ENCODE assay signal across 17 cellular contexts in the genomic region with DNA sequence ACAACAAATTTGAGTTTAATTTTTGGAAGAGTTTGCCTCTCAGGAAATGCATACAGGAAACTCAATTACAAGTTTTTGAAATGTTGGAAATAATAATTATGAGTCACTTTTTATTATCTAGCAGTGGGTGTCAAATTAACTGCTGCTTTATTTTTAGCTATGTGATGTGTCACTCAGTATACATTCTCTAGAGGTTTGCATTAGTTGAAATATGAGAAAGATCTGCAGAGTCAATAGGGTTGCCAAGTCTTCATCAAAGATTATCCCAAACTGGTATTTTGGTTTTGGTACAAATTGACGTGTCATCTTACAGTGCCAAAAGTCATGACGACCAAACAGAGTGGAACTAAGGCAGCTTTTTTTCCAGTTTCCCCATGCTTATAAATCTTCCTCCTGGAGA.
DNase-seq lines count a peak whose midpoint lies in the region; ATAC-seq and TF ChIP-seq lines count a peak whose summit lies in the region.
"Had no signal": no experiment of that assay in that cellular context is flagged by ENCODE, and none has a peak within 500 bp of the region (broad histone marks: within the 10 kb centered on the region; RNA-seq: fewer than 3 reads in every experiment).

No MANE protein-coding gene starts in this region.

- DNase-seq in AG20443 (ENCODE audit: low spot score) (peak; percentile 20), SK-N-MC (ENCODE audit: low read depth, low spot score) (no peak), iris pigment epithelial cell (ENCODE audit: low read depth) (peak; percentile 63), inferior parietal cortex (ENCODE audit: extremely low spot score) (no peak)
- no peak for DNase-seq in effector memory CD8-positive, alpha-beta T cell
- no peak for DNase-seq in activated naive CD4-positive, alpha-beta T cell (lab: John Stamatoyannopoulos, UW)
- DNase-seq: activated naive CD4-positive, alpha-beta T cell treated with Interleukin-2 at 50 U/mL for 16 hours; DMS79 treated with DMSO at 0.1 percent for 48 hours; effector CD8-positive, alpha-beta T cell; Kasumi-1; kidney; mucosa of descending colon; NCI-H1930; pancreas had no signal

- TF ChIP-seq CTCF in HEK293 (tag by site-specific recombination; IDR thresholded peaks at IDR 0.05), result no peak

- H3K36me3 ChIP-seq in HEK293 (ENCODE audit: control insufficient read depth in 2 of 2, insufficient read depth in 1 of 2, low read length in 2 of 2), result no peaks in the 10 kb centered on the region
- H3K36me3 ChIP-seq in SK-N-MC (ENCODE audit: insufficient read depth, low read length), result no peaks in the 10 kb centered on the region
- H3K36me3 ChIP-seq: pancreas, thoracic aorta had no signal

- H3K9me3 ChIP-seq in HEK293 (ENCODE audit: control insufficient read depth, insufficient read depth, low read depth, low read length), result no peaks in the 10 kb centered on the region
- no peaks in the 10 kb centered on the region for H3K9me3 ChIP-seq in SK-N-MC (ENCODE audit: low read depth, low read length)
- H3K9me3 ChIP-seq: mucosa of descending colon, pancreas, thoracic aorta had no signal

- CTCF ChIA-PET in HEK293 (lab: Yijun Ruan, JAX), result interaction anchor here (1.0 to 2.1 kb wide), 2 partner anchors 46 to 157 kb away, joined by 3 to 12 read pairs; no protein-coding TSS in a partner anchor

- ATAC-seq in effector memory CD8-positive, alpha-beta T cell (replicated peaks), result no peak
- ATAC-seq in HG03354 (IDR thresholded peaks at IDR 0.05; ENCODE audit: poor library complexity, severe bottlenecking, unreplicated experiment), result no peak
- ATAC-seq: mucosa of descending colon, pancreas had no signal

- POLR2A ChIA-PET in HEK293 (lab: Yijun Ruan, JAX), result interaction anchor here (0.6 kb wide), 1 partner anchor 378 kb away, joined by 3 read pairs; no protein-coding TSS in a partner anchor

- H3K27me3 Mint-ChIP-seq in effector memory CD8-positive, alpha-beta T cell, result peaks cover 19 to 41% of the 10 kb centered on the region in 2 donors

- H3K4me3 Mint-ChIP-seq in effector memory CD8-positive, alpha-beta T cell, result no peak overlapping the region

- H3K27ac ChIP-seq in HEK293 (ENCODE audit: extremely low read depth, low read depth, low read length), result no peak overlapping the region
- no peak overlapping the region for H3K27ac ChIP-seq in SK-N-MC
- H3K27ac ChIP-seq: pancreas, thoracic aorta had no signal

- H3K9ac ChIP-seq in SK-N-MC (ENCODE audit: insufficient read length), result no peak overlapping the region

- no peaks in the 10 kb centered on the region for H3K4me1 ChIP-seq in HEK293 (ENCODE audit: control insufficient read depth, insufficient read depth, low read length)
- H3K4me1 ChIP-seq: pancreas had no signal

- no peaks in the 10 kb centered on the region for H3K36me3 Mint-ChIP-seq in effector memory CD8-positive, alpha-beta T cell (ENCODE audit: insufficient read depth)

- no peak overlapping the region for H3K27ac Mint-ChIP-seq in effector memory CD8-positive, alpha-beta T cell

- H3K9me3 Mint-ChIP-seq in effector memory CD8-positive, alpha-beta T cell, result no peaks in the 10 kb centered on the region

- no peak overlapping the region for H3K4me3 ChIP-seq in HEK293 (ENCODE audit: low read depth, low read length)
- H3K4me3 ChIP-seq in SK-N-MC, result peak overlapping the region; percentile 5; the same call in 1 of the 2 replicates
- H3K4me3 ChIP-seq: mucosa of descending colon, pancreas, thoracic aorta had no signal

- H3K4me1 Mint-ChIP-seq in effector memory CD8-positive, alpha-beta T cell (ENCODE audit: low read depth in 2 of 2), result peaks cover 0 to 3% of the 10 kb centered on the region in 2 donors

TF ChIP-seq in HEK293, 187 proteins besides CTCF, POLR2A, EP300 and RAD21 (continues in another document):
- TF ChIP-seq ZNF544 (tag by site-specific recombination; IDR thresholded peaks at IDR 0.05) (no peak), ZNF433 (tag by site-specific recombination; IDR thresholded peaks at IDR 0.05; ENCODE audit: low read depth) (no peak), ZNF677 (tag by site-specific recombination; IDR thresholded peaks at IDR 0.05) (no peak), ZNF2 (tag by site-specific recombination; IDR thresholded peaks at IDR 0.05) (no peak), PRDM10 (tag by site-specific recombination; IDR thresholded peaks at IDR 0.05) (no peak), ZNF76 (tag by site-specific recombination; IDR thresholded peaks at IDR 0.05; ENCODE audit: borderline replicate concordance, low read depth) (no peak), ZNF214 (tag by site-specific recombination; IDR thresholded peaks at IDR 0.05; ENCODE audit: borderline replicate concordance) (no peak), SP7 (tag by site-specific recombination; IDR thresholded peaks at IDR 0.05) (0 out of 2 replicates have a peak, but pooled peaks have one; percentile 41), ZSCAN23 (tag by site-specific recombination; IDR thresholded peaks at IDR 0.05) (no peak), PRDM6 (tag by site-specific recombination; IDR thresholded peaks at IDR 0.05) (0 out of 2 replicates have a peak, but pooled peaks have one; percentile 9)
- TF ChIP-seq, protein P1, sequence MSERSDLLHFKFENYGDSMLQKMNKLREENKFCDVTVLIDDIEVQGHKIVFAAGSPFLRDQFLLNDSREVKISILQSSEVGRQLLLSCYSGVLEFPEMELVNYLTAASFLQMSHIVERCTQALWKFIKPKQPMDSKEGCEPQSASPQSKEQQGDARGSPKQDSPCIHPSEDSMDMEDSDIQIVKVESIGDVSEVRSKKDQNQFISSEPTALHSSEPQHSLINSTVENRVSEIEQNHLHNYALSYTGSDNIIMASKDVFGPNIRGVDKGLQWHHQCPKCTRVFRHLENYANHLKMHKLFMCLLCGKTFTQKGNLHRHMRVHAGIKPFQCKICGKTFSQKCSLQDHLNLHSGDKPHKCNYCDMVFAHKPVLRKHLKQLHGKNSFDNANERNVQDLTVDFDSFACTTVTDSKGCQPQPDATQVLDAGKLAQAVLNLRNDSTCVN (tag by site-specific recombination; optimal IDR thresholded peaks at IDR 0.05), result no peak
- TF ChIP-seq, protein P2, sequence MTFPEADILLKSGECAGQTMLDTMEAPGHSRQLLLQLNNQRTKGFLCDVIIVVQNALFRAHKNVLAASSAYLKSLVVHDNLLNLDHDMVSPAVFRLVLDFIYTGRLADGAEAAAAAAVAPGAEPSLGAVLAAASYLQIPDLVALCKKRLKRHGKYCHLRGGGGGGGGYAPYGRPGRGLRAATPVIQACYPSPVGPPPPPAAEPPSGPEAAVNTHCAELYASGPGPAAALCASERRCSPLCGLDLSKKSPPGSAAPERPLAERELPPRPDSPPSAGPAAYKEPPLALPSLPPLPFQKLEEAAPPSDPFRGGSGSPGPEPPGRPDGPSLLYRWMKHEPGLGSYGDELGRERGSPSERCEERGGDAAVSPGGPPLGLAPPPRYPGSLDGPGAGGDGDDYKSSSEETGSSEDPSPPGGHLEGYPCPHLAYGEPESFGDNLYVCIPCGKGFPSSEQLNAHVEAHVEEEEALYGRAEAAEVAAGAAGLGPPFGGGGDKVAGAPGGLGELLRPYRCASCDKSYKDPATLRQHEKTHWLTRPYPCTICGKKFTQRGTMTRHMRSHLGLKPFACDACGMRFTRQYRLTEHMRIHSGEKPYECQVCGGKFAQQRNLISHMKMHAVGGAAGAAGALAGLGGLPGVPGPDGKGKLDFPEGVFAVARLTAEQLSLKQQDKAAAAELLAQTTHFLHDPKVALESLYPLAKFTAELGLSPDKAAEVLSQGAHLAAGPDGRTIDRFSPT (tag by site-specific recombination; IDR thresholded peaks at IDR 0.05), result no peak

Comparison
In these comparisons a context has a peak if more than half of its experiments do, and no peak if none do; other contexts are left out.
1. DNase-seq: peak in AG20443 (single experiment) and iris pigment epithelial cell (single experiment); none in SK-N-MC (single experiment), effector memory CD8-positive, alpha-beta T cell (0 of 3), activated naive CD4-positive, alpha-beta T cell (0 of 4) and inferior parietal cortex (single experiment).